19 cellular contexts compared by ENCODE assay signal in the genomic region with DNA sequence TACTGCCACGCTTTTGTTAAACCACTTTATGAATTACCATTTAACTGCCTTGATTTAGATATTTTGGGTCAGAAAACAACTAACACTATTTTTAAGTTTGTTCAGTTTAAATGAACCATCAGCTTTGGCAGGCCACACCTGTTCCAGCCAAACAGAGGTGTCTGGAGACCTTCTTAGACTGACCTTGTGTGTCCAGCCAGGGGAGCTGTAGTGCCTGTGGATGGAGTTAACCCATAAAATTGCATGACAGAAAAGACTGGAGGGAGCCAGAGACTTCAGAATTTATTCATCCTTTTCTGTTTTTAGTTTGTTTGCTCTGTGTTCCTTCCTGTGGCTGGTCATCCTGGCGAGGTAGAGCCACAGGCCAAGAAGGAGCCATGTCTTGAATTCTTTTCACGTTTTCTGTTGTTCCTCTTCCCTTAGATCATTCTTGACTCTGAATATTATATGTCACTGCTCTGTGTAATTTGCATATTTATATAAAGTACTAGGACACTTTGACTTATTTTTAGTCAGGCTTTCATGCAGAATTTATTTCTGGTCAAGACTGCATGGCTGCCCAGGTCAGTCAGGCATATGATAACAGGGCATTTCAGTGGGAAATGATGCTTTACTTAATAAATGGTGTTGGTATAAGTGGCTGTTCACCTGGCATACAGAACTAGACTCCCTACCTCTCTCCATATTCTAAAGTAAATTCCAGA.
"Had no signal": no experiment of that assay in that cellular context is flagged by ENCODE, and none has a peak within 500 bp of the region (broad histone marks: within the 10 kb centered on the region; RNA-seq: fewer than 3 reads in every experiment).

No MANE protein-coding gene starts in this region.

- ATAC-seq: activated T-helper 17 cell treated with anti-CD3 and anti-CD28 coated beads, Interleukin-2, amount 50 U/mL, for 72 hours; naive thymus-derived CD8-positive, alpha-beta T cell; right lobe of liver had no signal

- H3K4me1 ChIP-seq: right lobe of liver had no signal

- DNase-seq: activated CD4-positive, alpha-beta T cell treated with anti-CD3 and anti-CD28 coated beads, Interleukin-2, amount 10 ng/mL, durations not matched to agents 7 days and 5 days; activated CD4-positive, CD25-positive, alpha-beta regulatory T cell; activated naive CD4-positive, alpha-beta T cell treated with anti-CD3 and anti-CD28 coated beads, Interleukin-2, amount 50 U/mL, for 16 hours; activated T-cell treated with anti-CD3 and anti-CD28 coated beads for 4 hours; adrenal gland; effector memory CD4-positive, alpha-beta T cell; naive thymus-derived CD8-positive, alpha-beta T cell; posterior cingulate gyrus; right lobe of liver; spleen; stimulated activated CD4-positive, alpha-beta T cell treated with anti-CD3 and anti-CD28 coated beads, Interleukin-1b, Interleukin-23, amount 100 ng/mL, for 48 hours; stimulated activated naive CD4-positive, alpha-beta T cell treated with Interleukin-2 at 50 U/mL for 16 hours; upper lobe of left lung had no signal

- H3K36me3 ChIP-seq: adrenal gland, right lobe of liver, upper lobe of left lung had no signal

- H3K27ac ChIP-seq: adrenal gland, epithelial cell of prostate, neutrophil, right lobe of liver, spleen, upper lobe of left lung had no signal

- H3K4me3 ChIP-seq: adrenal gland, lung, right lobe of liver, spleen, upper lobe of left lung had no signal

- H3K4me3 Mint-ChIP-seq: activated CD4-positive, alpha-beta T cell treated with anti-CD3 and anti-CD28 coated beads, Interleukin-2, amount 10 ng/mL, durations not matched to agents 7 days and 5 days; activated T-helper 17 cell treated with anti-CD3 and anti-CD28 coated beads, Interleukin-2, amount 50 U/mL, for 72 hours; central memory CD8-positive, alpha-beta T cell; T-helper 1 cell treated with Interleukin-12 subunit alpha and Interleukin-12 subunit beta and Interleukin-4 antibody, amounts not matched to agents 30 μg/mL and 1 μg/mL, for 36 hours had no signal

- H3K27me3 Mint-ChIP-seq: activated CD4-positive, alpha-beta T cell treated with anti-CD3 and anti-CD28 coated beads, Interleukin-2, amount 10 ng/mL, durations not matched to agents 7 days and 5 days; activated T-helper 17 cell treated with anti-CD3 and anti-CD28 coated beads, Interleukin-2, amount 50 U/mL, for 72 hours; central memory CD8-positive, alpha-beta T cell; naive thymus-derived CD8-positive, alpha-beta T cell had no signal

- H3K9me3 ChIP-seq: adrenal gland, neutrophil, right lobe of liver, upper lobe of left lung had no signal

- H3K27ac Mint-ChIP-seq: activated CD4-positive, alpha-beta T cell treated with anti-CD3 and anti-CD28 coated beads, Interleukin-2, amount 10 ng/mL, durations not matched to agents 7 days and 5 days; activated T-helper 17 cell treated with anti-CD3 and anti-CD28 coated beads, Interleukin-2, amount 50 U/mL, for 72 hours; T-helper 1 cell treated with Interleukin-12 subunit alpha and Interleukin-12 subunit beta and Interleukin-4 antibody, amounts not matched to agents 30 μg/mL and 1 μg/mL, for 36 hours had no signal

- H3K27me3 ChIP-seq: adrenal gland, neutrophil, right lobe of liver, spleen, upper lobe of left lung had no signal
